In the genomic region with DNA sequence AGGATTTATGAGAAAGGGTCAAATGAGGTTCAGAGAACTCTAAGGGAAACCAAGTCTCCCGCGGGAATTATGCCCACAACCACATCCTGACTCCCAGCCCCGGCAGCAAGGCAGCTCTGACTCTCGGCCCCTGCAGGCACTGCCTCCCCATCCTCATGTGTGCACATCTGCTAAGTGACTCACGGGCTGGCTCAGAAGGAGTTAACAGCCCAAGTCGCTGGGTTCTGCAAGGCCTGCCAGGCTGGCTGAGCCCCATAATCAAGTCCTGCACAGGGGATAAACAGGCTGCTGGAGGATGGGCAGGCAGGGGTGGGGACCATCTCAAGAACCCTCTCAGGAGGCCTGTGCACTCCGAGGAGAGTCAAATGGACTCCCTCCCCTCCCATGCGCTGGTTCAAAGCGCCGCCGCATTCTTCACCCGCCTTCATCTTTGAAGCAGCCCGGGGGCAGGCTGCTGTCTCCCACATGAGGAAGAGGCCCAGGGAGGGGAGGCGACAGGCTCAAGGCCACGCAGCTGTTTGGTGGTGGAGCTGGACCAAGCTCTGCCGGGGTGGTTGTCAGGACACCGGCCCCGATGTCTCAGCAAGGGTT, we compare ENCODE assay signal across 11 cellular contexts.
DNase-seq lines count a peak whose midpoint lies in the region; ATAC-seq lines count a peak whose summit lies in the region.
"Had no signal": no experiment of that assay in that cellular context is flagged by ENCODE, and none has a peak within 500 bp of the region (broad histone marks: within the 10 kb centered on the region; RNA-seq: fewer than 3 reads in every experiment).

No MANE protein-coding gene starts in this region.

- H3K27ac Mint-ChIP-seq in T-cell: no peak overlapping the region
- H3K27ac Mint-ChIP-seq: progenitor cell of endocrine pancreas had no signal

- no peaks in the 10 kb centered on the region for H3K9me3 Mint-ChIP-seq in T-cell

- CTCF ChIA-PET in T-cell (lab: Charles Lee): no interaction called here

- H3K4me3 Mint-ChIP-seq in T-cell: no peak overlapping the region

- H3K4me1 Mint-ChIP-seq in T-cell: peaks cover 0 to 4% (median 1%) of the 10 kb centered on the region in 3 donors

- peaks cover 28 to 40% of the 10 kb centered on the region in 2 donors for H3K27me3 Mint-ChIP-seq in T-cell

- POLR2A ChIA-PET in T-cell (lab: Charles Lee): no interaction called here

- DNase-seq in DMS79 (lab: John Stamatoyannopoulos, UW): peak; percentile 48
- DNase-seq in M059J (ENCODE audit: low read depth): peak; percentile 95
- peak; percentile 44 for DNase-seq in renal cortical epithelial cell (ENCODE audit: low read depth)
- no peak for DNase-seq in Ammon's horn (ENCODE audit: low spot score)
- no peak for DNase-seq in NCI-H526 treated with DMSO at 0.1 percent for 48 hours (lab: John Stamatoyannopoulos, UW)
- DNase-seq in NCI-H748 (lab: John Stamatoyannopoulos, UW; ENCODE audit: unreplicated experiment): no peak
- DNase-seq in T-cell: no peak
- DNase-seq: activated CD4-positive, alpha-beta T cell treated with anti-CD3 and anti-CD28 coated beads, Interleukin-2, amount 50 U/mL, for 1 hour; HCEC 1CT had no signal

- ATAC-seq in esophagus mucosa: peak; percentile 27
- no peak for ATAC-seq in T-cell (replicated peaks in 1 of 4)

- H3K36me3 Mint-ChIP-seq in T-cell: no peaks in the 10 kb centered on the region

Comparison
In these comparisons a context has a peak if more than half of its experiments do, and no peak if none do; other contexts are left out.
1. DNase-seq: peak in DMS79 (single experiment), M059J (single experiment) and renal cortical epithelial cell (single experiment); none in Ammon's horn (single experiment), NCI-H526 treated with DMSO at 0.1 percent for 48 hours (single experiment), NCI-H748 (single experiment) and T-cell (0 of 34).